8 cellular contexts compared by ENCODE assay signal in the genomic region with DNA sequence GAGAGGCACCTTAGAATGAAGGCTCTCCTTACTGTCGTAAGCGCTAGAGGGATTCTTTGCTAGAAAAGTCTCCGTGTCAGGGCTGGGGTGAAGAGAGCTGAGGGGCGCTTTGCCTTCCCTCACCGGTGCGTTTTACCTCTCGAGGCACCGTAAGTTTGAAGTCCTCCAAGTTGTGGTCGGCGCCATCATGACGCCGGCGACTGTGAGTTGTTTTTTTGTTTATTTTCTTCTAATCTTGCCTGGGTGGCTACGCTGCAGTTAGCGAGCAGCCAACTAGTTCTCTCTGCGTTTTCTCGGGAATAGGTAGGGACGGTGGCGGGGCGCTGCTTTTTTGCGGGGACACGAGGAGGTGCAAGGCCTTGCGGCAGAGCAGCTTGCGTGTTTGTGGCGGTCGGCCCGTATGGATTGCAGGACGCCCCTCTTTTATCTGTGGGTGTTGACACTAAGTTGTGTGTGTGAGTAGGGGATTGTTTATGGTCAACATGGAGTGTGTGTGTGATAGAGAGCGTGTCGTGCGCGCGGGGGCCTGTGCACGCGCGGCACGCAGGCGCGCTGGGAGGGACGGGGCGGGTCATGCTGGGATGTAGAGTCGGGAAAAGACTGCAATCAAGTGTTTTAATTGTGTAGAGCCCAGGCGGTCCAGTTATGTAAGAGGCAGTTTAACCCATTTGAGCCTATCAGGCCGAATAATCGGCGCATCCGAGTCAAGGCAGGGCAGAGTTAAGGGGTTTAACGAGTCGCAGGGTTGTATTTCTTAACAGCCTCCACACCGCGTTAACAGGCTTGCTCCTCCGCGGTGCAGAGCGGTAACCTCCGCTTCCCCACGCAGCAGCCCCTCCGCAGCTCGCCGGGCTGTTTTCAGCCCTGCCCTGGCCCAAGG. TPM values are rescaled to one million over a fixed set of nuclear protein-coding genes. Genes with fewer than 3 reads are reported as not detected.
A peak's percentile ranks its signal among the peaks of the same experiment; 100 is the strongest.
DNase-seq lines count a peak whose midpoint lies in the region; ATAC-seq and TF ChIP-seq lines count a peak whose summit lies in the region.

No MANE protein-coding gene starts in this region.

- peaks cover 2% of the 10 kb centered on the region; the same call in 1 of the 2 replicates for H3K27me3 Mint-ChIP-seq in HFFc6 (ENCODE audit: insufficient read depth)

- no peaks in the 10 kb centered on the region for H3K9me3 Mint-ChIP-seq in HFFc6

- H3K9ac ChIP-seq in subcutaneous abdominal adipose tissue (ENCODE audit: low read length in 5 of 5): peak overlapping the region; percentile 7 to 75 (median 66)

- H3K27me3 ChIP-seq in subcutaneous abdominal adipose tissue (ENCODE audit: control insufficient read depth in 5 of 5, insufficient read depth in 4 of 5, low read length in 5 of 5): peaks cover 0 to 3% (median 0%) of the 10 kb centered on the region in 5 donors

- H3K4me1 Mint-ChIP-seq in HFFc6 (ENCODE audit: low read depth): peaks cover 29% of the 10 kb centered on the region

- peaks cover 5% of the 10 kb centered on the region; the same call in 1 of the 2 replicates for H3K36me3 Mint-ChIP-seq in HFFc6 (ENCODE audit: low read depth)

- H3K9me3 ChIP-seq in subcutaneous abdominal adipose tissue (ENCODE audit: control insufficient read depth in 5 of 5, low read length in 5 of 5): no peaks in the 10 kb centered on the region

- H3K4me3 Mint-ChIP-seq in HFFc6: no peak overlapping the region

- no peaks in the 10 kb centered on the region for H3K36me3 ChIP-seq in subcutaneous abdominal adipose tissue (ENCODE audit: control insufficient read depth in 5 of 5, insufficient read depth in 5 of 5, low read length in 5 of 5)

- ATAC-seq in GM21737 (IDR thresholded peaks at IDR 0.05; ENCODE audit: unreplicated experiment): no peak

- DNase-seq in Daoy (ENCODE audit: low read depth) (peak; percentile 89), HFFc6 (peak; percentile 67), NCI-H2029 (lab: John Stamatoyannopoulos, UW) (peak; percentile 78), epithelial cell of esophagus (ENCODE audit: low read depth) (peak; percentile 61), medulla oblongata (ENCODE audit: extremely low spot score) (peak; percentile 92)

- no peak overlapping the region for H3K27ac Mint-ChIP-seq in HFFc6

- H3K27ac ChIP-seq in VCaP (peak overlapping the region; percentile 38), subcutaneous abdominal adipose tissue (ENCODE audit: low read depth, low read length) (peak overlapping the region; percentile 83)

- TF ChIP-seq CTCF in HFFc6 (IDR thresholded peaks at IDR 0.05) (0 out of 2 replicates have a peak, but pooled peaks have one; percentile 4), VCaP (conservative IDR thresholded peaks at IDR 0.05) (no peak), epithelial cell of esophagus (IDR thresholded peaks at IDR 0.05; ENCODE audit: insufficient read depth, low read depth, low read length, missing control alignments) (no peak)

- H3K4me3 ChIP-seq in epithelial cell of esophagus (ENCODE audit: low read length): peak overlapping the region; percentile 68
- H3K4me3 ChIP-seq in subcutaneous abdominal adipose tissue (ENCODE audit: low read depth in 1 of 5, low read length in 5 of 5): peak overlapping the region; percentile 86 to 96 (median 91)

- H3K4me1 ChIP-seq in subcutaneous abdominal adipose tissue (ENCODE audit: control insufficient read depth in 5 of 5, insufficient read depth in 5 of 5, low read length in 5 of 5): peaks cover 4 to 33% (median 28%) of the 10 kb centered on the region in 5 donors

RNA-seq across cellular contexts. Expression of a gene that starts 1.1 kb away (rescaled TPM):
- total RNA-seq in Daoy (2014; rRNA removed; shearing (Covaris generic)): 15.8 and 16.3 TPM in 2 replicates
- total RNA-seq in HFFc6 (2021; fragmentation: NEBNext Ultra II Directional; extraction: Animal tissue kit (Norgen Biotek cat#: 25700)): 10 to 100 TPM; 52.8 to 67.6 (median 64.6) TPM
